ENCODE assay signal across 31 cellular contexts in genomic region chr10:53737132-53737531, GRCh38.
DNase-seq lines count a peak whose midpoint lies in the region; ATAC-seq and TF ChIP-seq lines count a peak whose summit lies in the region.
"Had no signal": no experiment of that assay in that cellular context is flagged by ENCODE, and none has a peak within 500 bp of the region (broad histone marks: within the 10 kb centered on the region; RNA-seq: fewer than 3 reads in every experiment).

No MANE protein-coding gene starts in this region.

- H3K36me3 ChIP-seq in SK-N-SH (replicated peaks in 1 of 2; ENCODE audit: control insufficient read depth in 1 of 2, insufficient read depth in 2 of 2, low read length in 1 of 2): no peaks in the 10 kb centered on the region
- H3K36me3 ChIP-seq: BE2C; BLaER1; BLaER1 treated with 17β-estradiol and CSF1 and Interleukin-3, amounts not matched to agents 10 nM and 100 nM had no signal

- H3K4me3 Mint-ChIP-seq in T-helper 17 cell: peak overlapping the region; percentile 13
- H3K4me3 Mint-ChIP-seq in progenitor cell of endocrine pancreas (ENCODE audit: low read depth): no peak overlapping the region
- H3K4me3 Mint-ChIP-seq: B cell; CD14-positive monocyte; CD4-positive, alpha-beta memory T cell; CD4-positive, alpha-beta T cell; CD4-positive, CD25-positive, alpha-beta regulatory T cell; CD8-positive, alpha-beta memory T cell; CD8-positive, alpha-beta T cell had no signal

- H3K4me1 ChIP-seq in SK-N-SH (ENCODE audit: control insufficient read depth in 1 of 2, insufficient read depth in 2 of 2, low read depth in 1 of 2, low read length in 1 of 2): no peaks in the 10 kb centered on the region; a peak in 1 of 4 replicates
- H3K4me1 ChIP-seq: A549; BE2C; BLaER1; BLaER1 treated with 17β-estradiol and CSF1 and Interleukin-3, amounts not matched to agents 10 nM and 100 nM; Caco-2 had no signal

- no peak for TF ChIP-seq EP300 in SK-N-SH (IDR thresholded peaks at IDR 0.05; ENCODE audit: borderline replicate concordance in 1 of 2, low read depth in 1 of 2, low read length in 1 of 2)

- DNase-seq in SK-N-SH (no peak), T-helper 17 cell (no peak), progenitor cell of endocrine pancreas (ENCODE audit: low spot score, unreplicated experiment) (no peak)
- DNase-seq: 8988T; ACHN; AML-193; BE2C; C1 segment of cervical spinal cord; Caco-2; Calu3; CD4-positive, alpha-beta memory T cell; CD4-positive, alpha-beta T cell; CD4-positive, CD25-positive, alpha-beta regulatory T cell; CD8-positive, alpha-beta memory T cell; CD8-positive, alpha-beta T cell; COR-L47; DMS 273 treated with DMSO at 0.1 percent for 48 hours; DMS153; DMS53; DMS79; DMS79 treated with DMSO at 0.1 percent for 48 hours; DND-41; EL had no signal

- H3F3A ChIP-seq in SK-N-SH (replicated peaks; ENCODE audit: insufficient read depth): no peaks in the 10 kb centered on the region

- CTCF ChIA-PET in SK-N-SH (lab: Yijun Ruan, JAX): no interaction called here

- no peak for TF ChIP-seq CTCF in SK-N-SH (IDR thresholded peaks at IDR 0.05)
- no peak for TF ChIP-seq CTCF in progenitor cell of endocrine pancreas (IDR thresholded peaks at IDR 0.05; ENCODE audit: unreplicated experiment)

- H2AFZ ChIP-seq in SK-N-SH (ENCODE audit: low read depth): no peak overlapping the region

- no peaks in the 10 kb centered on the region for H3K27me3 ChIP-seq in SK-N-SH (ENCODE audit: insufficient read depth)
- H3K27me3 ChIP-seq: BE2C; BLaER1; BLaER1 treated with 17β-estradiol and CSF1 and Interleukin-3, amounts not matched to agents 10 nM and 100 nM had no signal

- H3K4me2 ChIP-seq in SK-N-SH: no peak overlapping the region
- H3K4me2 ChIP-seq: A549; BLaER1; BLaER1 treated with 17β-estradiol and CSF1 and Interleukin-3, amounts not matched to agents 10 nM and 100 nM had no signal

- POLR2A ChIA-PET in SK-N-SH (lab: Yijun Ruan, JAX): no interaction called here

- no peaks in the 10 kb centered on the region for H3K79me2 ChIP-seq in SK-N-SH (ENCODE audit: insufficient read depth)

- H3K9me2 ChIP-seq in SK-N-SH: no peaks in the 10 kb centered on the region

- H3K36me3 Mint-ChIP-seq in T-helper 17 cell (ENCODE audit: low read depth) (no peaks in the 10 kb centered on the region), progenitor cell of endocrine pancreas (ENCODE audit: insufficient read depth) (no peaks in the 10 kb centered on the region)
- H3K36me3 Mint-ChIP-seq: CD14-positive monocyte; CD4-positive, alpha-beta memory T cell; CD4-positive, CD25-positive, alpha-beta regulatory T cell; CD8-positive, alpha-beta memory T cell; CD8-positive, alpha-beta T cell had no signal

- H3K4me1 Mint-ChIP-seq in T-helper 17 cell: no peaks in the 10 kb centered on the region
- H3K4me1 Mint-ChIP-seq in progenitor cell of endocrine pancreas (ENCODE audit: low read depth): peaks cover 6% of the 10 kb centered on the region
- H3K4me1 Mint-ChIP-seq: B cell; CD14-positive monocyte; CD4-positive, alpha-beta memory T cell; CD4-positive, CD25-positive, alpha-beta regulatory T cell; CD8-positive, alpha-beta memory T cell had no signal

- H3K27ac Mint-ChIP-seq in T-helper 17 cell (no peak overlapping the region), progenitor cell of endocrine pancreas (no peak overlapping the region)
- H3K27ac Mint-ChIP-seq: B cell; CD14-positive monocyte; CD4-positive, alpha-beta memory T cell; CD4-positive, alpha-beta T cell; CD4-positive, CD25-positive, alpha-beta regulatory T cell; CD8-positive, alpha-beta memory T cell; CD8-positive, alpha-beta T cell had no signal

- no peak for ATAC-seq in SK-N-SH treated with all-trans-retinoic acid at 6 μM for 48 hours
- ATAC-seq in T-helper 17 cell: no peak
- ATAC-seq: A549; CD8-positive, alpha-beta T cell had no signal

- no peak overlapping the region for H3K9ac ChIP-seq in SK-N-SH
- H3K9ac ChIP-seq: BLaER1; BLaER1 treated with 17β-estradiol and CSF1 and Interleukin-3, amounts not matched to agents 10 nM and 100 nM had no signal

- H3K9me3 ChIP-seq in SK-N-SH (no peaks in the 10 kb centered on the region), T-helper 17 cell (ENCODE audit: control insufficient read depth, low read length, poor library complexity, severe bottlenecking) (no peaks in the 10 kb centered on the region)
- H3K9me3 ChIP-seq: A549; BE2C; BLaER1; BLaER1 treated with 17β-estradiol and CSF1 and Interleukin-3, amounts not matched to agents 10 nM and 100 nM; Caco-2 had no signal

- H3K27me3 Mint-ChIP-seq in T-helper 17 cell (no peaks in the 10 kb centered on the region), progenitor cell of endocrine pancreas (no peaks in the 10 kb centered on the region)
- H3K27me3 Mint-ChIP-seq: B cell; CD4-positive, alpha-beta memory T cell; CD4-positive, alpha-beta T cell; CD4-positive, CD25-positive, alpha-beta regulatory T cell; CD8-positive, alpha-beta memory T cell had no signal

- TF ChIP-seq RAD21 in SK-N-SH (IDR thresholded peaks at IDR 0.05; ENCODE audit: low read length): no peak

- no peaks in the 10 kb centered on the region for H4K20me1 ChIP-seq in SK-N-SH (ENCODE audit: insufficient read depth)
- H4K20me1 ChIP-seq: BLaER1; BLaER1 treated with 17β-estradiol and CSF1 and Interleukin-3, amounts not matched to agents 10 nM and 100 nM had no signal

- H3K4me3 ChIP-seq in SK-N-SH (ENCODE audit: low read depth in 2 of 2, low read length in 1 of 2): no peak overlapping the region
- H3K4me3 ChIP-seq: A549; BLaER1; BLaER1 treated with 17β-estradiol and CSF1 and Interleukin-3, amounts not matched to agents 10 nM and 100 nM had no signal

- no peaks in the 10 kb centered on the region for H3K9me3 Mint-ChIP-seq in progenitor cell of endocrine pancreas (ENCODE audit: low read depth)

- H3K27ac ChIP-seq in SK-N-SH (ENCODE audit: low read depth in 2 of 2, low read length in 1 of 2): no peak overlapping the region
- H3K27ac ChIP-seq: 22Rv1; A549; BLaER1; BLaER1 treated with 17β-estradiol and CSF1 and Interleukin-3, amounts not matched to agents 10 nM and 100 nM; C4-2B had no signal

TF ChIP-seq in SK-N-SH treated with all-trans-retinoic acid at 6 μM for 48 hours, 23 proteins besides CTCF, POLR2A, EP300 and RAD21:
- TF ChIP-seq OSR1 (CRISPR knock-in tag; IDR thresholded peaks at IDR 0.05): no peak
- peak; percentile 96 for TF ChIP-seq ZNF8 (CRISPR knock-in tag; IDR thresholded peaks at IDR 0.05)
TF ChIP-seq in SK-N-SH treated with all-trans-retinoic acid at 6 μM for 48 hours: peak in this region for 1.

TF ChIP-seq in SK-N-SH, 30 proteins besides CTCF, POLR2A, EP300 and RAD21:
- no peak for TF ChIP-seq YY1 (IDR thresholded peaks at IDR 0.05; ENCODE audit: low read depth)
- TF ChIP-seq ELF1 (IDR thresholded peaks at IDR 0.05): no peak
- no peak for TF ChIP-seq GATA2 (CRISPR knock-in tag; IDR thresholded peaks at IDR 0.05)
- no peak for TF ChIP-seq POLR2AphosphoS5 (IDR thresholded peaks at IDR 0.05; ENCODE audit: low read depth, low read length)
- no peak for TF ChIP-seq TAF1 (IDR thresholded peaks at IDR 0.05; ENCODE audit: borderline replicate concordance, low read depth, low read length)
- TF ChIP-seq TCF12 (IDR thresholded peaks at IDR 0.05): no peak
